In genomic region chr20:20233041-20233514, GRCh38 we compare ENCODE assay signal across 13 cellular contexts.
DNase-seq lines count a peak whose midpoint lies in the region; ATAC-seq, FAIRE-seq and TF ChIP-seq lines count a peak whose summit lies in the region.
"Had no signal": no experiment of that assay in that cellular context is flagged by ENCODE, and none has a peak within 500 bp of the region (broad histone marks: within the 10 kb centered on the region; RNA-seq: fewer than 3 reads in every experiment).

No MANE protein-coding gene starts in this region.

- no peak for DNase-seq in GM12892 (ENCODE audit: insufficient read length)
- peak; percentile 95 for DNase-seq in OCI-M1 (lab: John Stamatoyannopoulos, UW)
- DNase-seq in left kidney (ENCODE audit: low read depth, low spot score): peak; percentile 39
- no peak for DNase-seq in dorsolateral prefrontal cortex
- no peak for DNase-seq in stimulated activated CD4-positive, alpha-beta T cell treated with anti-CD3 and anti-CD28 coated beads, Interleukin-4, amount 100 ng/mL, for 1 hour
- DNase-seq in cortex of kidney (lab: John Stamatoyannopoulos, UW): no peak
- DNase-seq: CD4-positive, CD25-positive, alpha-beta regulatory T cell; colonic mucosa; foreskin fibroblast; left lung; T-helper 9 cell had no signal

- FAIRE-seq in GM12892 (lab: Jason Lieb, UNC): peak; percentile 50

- H3K4me3 ChIP-seq in dorsolateral prefrontal cortex: peak overlapping the region in 2 of 59 donors; percentile 13 to 16
- H3K4me3 ChIP-seq: colonic mucosa, left lung had no signal

- intact Hi-C loops in dorsolateral prefrontal cortex (cut with DNase I): loop anchor here (10.0 kb wide), 2 partner anchors 148 to 362 kb away; no protein-coding TSS in a partner anchor

- no peaks in the 10 kb centered on the region for H3K27me3 ChIP-seq in dorsolateral prefrontal cortex
- H3K27me3 ChIP-seq: colonic mucosa had no signal

- no peak for TF ChIP-seq POLR2A in GM12892 (IDR thresholded peaks at IDR 0.05; ENCODE audit: low read depth, low read length)

- H3K27ac ChIP-seq in dorsolateral prefrontal cortex: no peak overlapping the region
- H3K27ac ChIP-seq: colonic mucosa, left lung had no signal

- peak; percentile 64 for ATAC-seq in HG02943 (IDR thresholded peaks at IDR 0.05; ENCODE audit: low read depth, unreplicated experiment)
- ATAC-seq in HG03025 (IDR thresholded peaks at IDR 0.05; ENCODE audit: low FRiP score, unreplicated experiment): no peak
- ATAC-seq: left lung had no signal

- no peak for TF ChIP-seq CTCF in dorsolateral prefrontal cortex (IDR thresholded peaks at IDR 0.05 in 54 of 56, conservative IDR thresholded peaks at IDR 0.05 in 2 of 56; ENCODE audit: low read depth in 1 of 56, partially characterized antibody in 56 of 56)

Comparison
In these comparisons a context has a peak if more than half of its experiments do, and no peak if none do; other contexts are left out.
1. DNase-seq: peak in OCI-M1 (single experiment) and left kidney (single experiment); none in GM12892 (single experiment), dorsolateral prefrontal cortex (0 of 10), stimulated activated CD4-positive, alpha-beta T cell treated with anti-CD3 and anti-CD28 coated beads, Interleukin-4, amount 100 ng/mL, for 1 hour (single experiment) and cortex of kidney (single experiment).